8 cellular contexts compared by ENCODE assay signal in the genomic region with DNA sequence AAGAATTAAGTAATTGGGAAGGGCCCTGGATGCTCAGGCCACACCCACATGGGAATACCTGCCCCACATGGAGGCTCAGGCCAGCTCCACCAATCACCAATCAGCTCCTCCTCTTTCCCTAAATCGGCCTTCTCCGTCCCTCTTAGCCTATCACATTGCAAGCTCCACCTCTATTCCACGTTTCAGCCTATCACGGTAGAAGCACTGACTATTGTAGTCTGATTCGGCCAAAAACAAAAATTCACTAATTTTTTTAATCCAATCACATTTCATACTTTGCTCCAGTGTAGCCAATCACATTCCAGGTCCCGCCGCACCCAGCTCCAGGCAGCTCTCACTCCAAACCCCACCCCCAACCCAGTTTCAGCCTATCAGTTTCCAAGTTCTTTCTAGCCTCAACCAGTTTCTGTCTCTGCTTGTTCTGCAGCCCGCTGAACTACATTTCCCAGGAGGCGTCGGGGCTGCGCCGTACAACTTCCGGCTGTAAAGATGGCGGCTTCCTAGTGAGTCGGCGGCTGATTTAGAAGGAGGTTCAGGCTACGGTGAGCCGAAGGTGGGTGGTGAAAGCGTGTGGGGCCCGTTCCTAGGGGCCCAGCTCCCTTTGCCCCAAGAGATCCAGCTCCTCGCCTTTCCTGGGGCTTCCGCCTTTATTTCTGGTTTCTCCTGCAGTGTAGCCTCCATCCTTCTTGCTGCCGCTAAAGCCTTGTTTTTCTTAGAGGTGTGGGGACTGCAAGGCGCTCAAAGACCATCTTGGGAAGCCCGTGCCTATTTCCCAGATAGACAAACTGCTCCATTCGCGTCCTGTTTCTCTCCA. TPM values are rescaled to one million over a fixed set of nuclear protein-coding genes. Genes with fewer than 3 reads are reported as not detected.
DNase-seq lines count a peak whose midpoint lies in the region; ATAC-seq, FAIRE-seq and TF ChIP-seq lines count a peak whose summit lies in the region.

Gene BABAM1, plus strand, starts transcription at position 469 of the 814 bp plus-strand sequence. CDS start 1,364 bp downstream, outside the sequence.

- peak; percentile 100 for FAIRE-seq in GM18507 (lab: Jason Lieb, UNC)

- H3K27me3 ChIP-seq in rectal smooth muscle tissue (ENCODE audit: control insufficient read depth, insufficient read depth, low read length), result no peaks in the 10 kb centered on the region
- no peaks in the 10 kb centered on the region for H3K27me3 ChIP-seq in aorta (ENCODE audit: control insufficient read depth in 1 of 2, insufficient read depth in 2 of 2, low read length in 1 of 2)

- DNase-seq in GM18507 (ENCODE audit: extremely low spot score, insufficient read length, low read depth), result peak; percentile 95
- peak; percentile 100 for DNase-seq in NCI-H2029 treated with DMSO at 0.1 percent for 48 hours (lab: John Stamatoyannopoulos, UW)
- peak; percentile 87 for DNase-seq in T-helper 9 cell
- DNase-seq in astrocyte of the cerebellum (ENCODE audit: low read depth), result peak; percentile 99
- peak; percentile 100 for DNase-seq in hepatic stellate cell (ENCODE audit: low spot score)
- peak; percentile 96 to 97 for DNase-seq in aorta

- TF ChIP-seq CTCF in astrocyte of the cerebellum (IDR thresholded peaks at IDR 0.05; ENCODE audit: low read depth, low read length, missing control alignments), result no peak

- H3K4me1 ChIP-seq in rectal smooth muscle tissue (ENCODE audit: control insufficient read depth, insufficient read depth, low read length) (peaks cover 6% of the 10 kb centered on the region), aorta (ENCODE audit: control insufficient read depth in 1 of 2, insufficient read depth in 2 of 2, low read length in 2 of 2) (no peaks in the 10 kb centered on the region)

- H3K36me3 ChIP-seq in rectal smooth muscle tissue (ENCODE audit: control insufficient read depth, insufficient read depth, low read length) (peaks cover 11% of the 10 kb centered on the region), aorta (ENCODE audit: control insufficient read depth in 1 of 2, insufficient read depth in 2 of 2, low read length in 1 of 2) (peaks cover 0 to 2% of the 10 kb centered on the region in 2 donors)

- peak within 1 kb of the TSS; percentile 97 for H3K9ac ChIP-seq in rectal smooth muscle tissue (ENCODE audit: low read length)

- H3K4me3 ChIP-seq in astrocyte of the cerebellum (ENCODE audit: low read depth, low read length), result peak within 1 kb of the TSS; percentile 73
- peak within 1 kb of the TSS; percentile 99 for H3K4me3 ChIP-seq in rectal smooth muscle tissue (ENCODE audit: low read length)
- peak within 1 kb of the TSS; percentile 60 to 77 for H3K4me3 ChIP-seq in aorta (ENCODE audit: low read length in 2 of 2)

- in situ Hi-C loops in astrocyte of the cerebellum (cut with HindIII; ENCODE audit: low sequenced_read_pairs), result no loop called here

- H3K27ac ChIP-seq in rectal smooth muscle tissue (ENCODE audit: low read depth, low read length), result peak within 1 kb of the TSS; percentile 79
- H3K27ac ChIP-seq in aorta (ENCODE audit: low read depth in 1 of 2, low read length in 2 of 2), result peak within 1 kb of the TSS in 1 of 2 donors; percentile 16

- intact Hi-C loops in aorta (cut with DNase I), result no loop called here

- 0% methylated on average over 27 of the region's 27 CpGs for WGBS in aorta, 2 donors

- peak; percentile 87 for ATAC-seq in HG02981 (IDR thresholded peaks at IDR 0.05; ENCODE audit: unreplicated experiment)
- peak; percentile 98 for ATAC-seq in aorta (ENCODE audit: low FRiP score)

- H3K9me3 ChIP-seq in aorta (ENCODE audit: control insufficient read depth, low read length), result no peaks in the 10 kb centered on the region

RNA-seq across cellular contexts. Expression of gene BABAM1, which starts in this region (rescaled TPM):
- 10 to 100 TPM; 55.8 to 63.2 TPM for total RNA-seq in aorta
- polyA plus RNA-seq in aorta, result 100 to 1,000 TPM in 1 of 2 donors, 10 to 100 TPM in 1; 83.6 to 102 TPM
